In genomic region chr5:5492087-5492933, GRCh38 we compare ENCODE assay signal across 8 cellular contexts.
DNase-seq lines count a peak whose midpoint lies in the region; ATAC-seq and TF ChIP-seq lines count a peak whose summit lies in the region.

No MANE protein-coding gene starts in this region.

- TF ChIP-seq CTCF in HFFc6 (IDR thresholded peaks at IDR 0.05) (peak; percentile 85), endodermal cell (conservative IDR thresholded peaks at IDR 0.05) (peak; percentile 90)

- no peaks in the 10 kb centered on the region for H3K4me1 ChIP-seq in endodermal cell (ENCODE audit: control insufficient read depth, insufficient read depth, low read length)

- no peaks in the 10 kb centered on the region for H3K9me3 Mint-ChIP-seq in HFFc6
- H3K9me3 Mint-ChIP-seq in endodermal cell: no peaks in the 10 kb centered on the region

- H3K27ac Mint-ChIP-seq in HFFc6 (no peak overlapping the region), T-helper 17 cell (peak overlapping the region; percentile 32), endodermal cell (no peak overlapping the region)

- no peak overlapping the region for H3K4me3 ChIP-seq in endodermal cell (ENCODE audit: low read length)

- DNase-seq in activated effector memory CD4-positive, alpha-beta T cell treated with anti-CD3 and anti-CD28 coated beads, Interleukin-2, amount 50 U/mL, for 16 hours: peak; percentile 69
- DNase-seq in activated effector memory CD4-positive, alpha-beta T cell treated with Interleukin-2 at 50 U/mL for 16 hours: no peak
- peak; percentile 46 for DNase-seq in HFFc6
- peak; percentile 29 for DNase-seq in NCI-H187 treated with DMSO at 0.1 percent for 48 hours (lab: John Stamatoyannopoulos, UW)
- peak in 1 of 3 donors; percentile 17 for DNase-seq in T-helper 17 cell
- DNase-seq in endodermal cell: peak; percentile 70
- DNase-seq in mucosa of gallbladder (ENCODE audit: low spot score): peak; percentile 29
- no peak for DNase-seq in UCSD-AML1 (lab: John Stamatoyannopoulos, UW; ENCODE audit: unreplicated experiment)

- H3K36me3 Mint-ChIP-seq in HFFc6 (ENCODE audit: low read depth) (peaks cover 8% of the 10 kb centered on the region), T-helper 17 cell (ENCODE audit: low read depth) (peaks cover 3% of the 10 kb centered on the region), endodermal cell (ENCODE audit: low read depth) (peaks cover 4% of the 10 kb centered on the region)

- no peaks in the 10 kb centered on the region for H3K27me3 ChIP-seq in endodermal cell (ENCODE audit: control insufficient read depth, insufficient read depth, low read length, poor library complexity, severe bottlenecking)

- H3K4me1 Mint-ChIP-seq in HFFc6 (ENCODE audit: low read depth) (peaks cover 23% of the 10 kb centered on the region), T-helper 17 cell (peaks cover 24% of the 10 kb centered on the region), endodermal cell (peaks cover 4% of the 10 kb centered on the region)

- peak overlapping the region; percentile 25 for H3K4me3 Mint-ChIP-seq in HFFc6
- peak overlapping the region; percentile 81 for H3K4me3 Mint-ChIP-seq in T-helper 17 cell
- H3K4me3 Mint-ChIP-seq in endodermal cell: no peak overlapping the region

- H3K9me3 ChIP-seq in T-helper 17 cell (ENCODE audit: control insufficient read depth, low read length, poor library complexity, severe bottlenecking) (no peaks in the 10 kb centered on the region), endodermal cell (ENCODE audit: control insufficient read depth, low read length) (no peaks in the 10 kb centered on the region)

- WGBS in endodermal cell (ENCODE audit: insufficient coverage in 1 of 2, insufficient read length in 1 of 2), 2 experiments: 53 to 83% methylated on average over 5 to 11 of the region's 12 CpGs

- H3K36me3 ChIP-seq in endodermal cell (ENCODE audit: control insufficient read depth, insufficient read depth, low read length): peaks cover 27% of the 10 kb centered on the region

- ATAC-seq in T-helper 17 cell: peak; percentile 39

- H3K27ac ChIP-seq in endodermal cell (ENCODE audit: low read depth, low read length): no peak overlapping the region

- no peak overlapping the region for H3K9ac ChIP-seq in endodermal cell (ENCODE audit: extremely low read depth, low read length, poor library complexity, severe bottlenecking)

- H3K27me3 Mint-ChIP-seq in HFFc6 (ENCODE audit: insufficient read depth): peaks cover 3% of the 10 kb centered on the region
- H3K27me3 Mint-ChIP-seq in T-helper 17 cell: peaks cover 3% of the 10 kb centered on the region
- H3K27me3 Mint-ChIP-seq in endodermal cell (ENCODE audit: insufficient read depth): peaks cover 21% of the 10 kb centered on the region

Comparison
In these comparisons a context has a peak if more than half of its experiments do, and no peak if none do; other contexts are left out.
1. DNase-seq: peak in activated effector memory CD4-positive, alpha-beta T cell treated with anti-CD3 and anti-CD28 coated beads, Interleukin-2, amount 50 U/mL, for 16 hours (single experiment), HFFc6 (single experiment), NCI-H187 treated with DMSO at 0.1 percent for 48 hours (single experiment), endodermal cell (single experiment) and mucosa of gallbladder (single experiment); none in activated effector memory CD4-positive, alpha-beta T cell treated with Interleukin-2 at 50 U/mL for 16 hours (single experiment) and UCSD-AML1 (single experiment).